Comparison of ENCODE assay signal across 9 cellular contexts in the genomic region with DNA sequence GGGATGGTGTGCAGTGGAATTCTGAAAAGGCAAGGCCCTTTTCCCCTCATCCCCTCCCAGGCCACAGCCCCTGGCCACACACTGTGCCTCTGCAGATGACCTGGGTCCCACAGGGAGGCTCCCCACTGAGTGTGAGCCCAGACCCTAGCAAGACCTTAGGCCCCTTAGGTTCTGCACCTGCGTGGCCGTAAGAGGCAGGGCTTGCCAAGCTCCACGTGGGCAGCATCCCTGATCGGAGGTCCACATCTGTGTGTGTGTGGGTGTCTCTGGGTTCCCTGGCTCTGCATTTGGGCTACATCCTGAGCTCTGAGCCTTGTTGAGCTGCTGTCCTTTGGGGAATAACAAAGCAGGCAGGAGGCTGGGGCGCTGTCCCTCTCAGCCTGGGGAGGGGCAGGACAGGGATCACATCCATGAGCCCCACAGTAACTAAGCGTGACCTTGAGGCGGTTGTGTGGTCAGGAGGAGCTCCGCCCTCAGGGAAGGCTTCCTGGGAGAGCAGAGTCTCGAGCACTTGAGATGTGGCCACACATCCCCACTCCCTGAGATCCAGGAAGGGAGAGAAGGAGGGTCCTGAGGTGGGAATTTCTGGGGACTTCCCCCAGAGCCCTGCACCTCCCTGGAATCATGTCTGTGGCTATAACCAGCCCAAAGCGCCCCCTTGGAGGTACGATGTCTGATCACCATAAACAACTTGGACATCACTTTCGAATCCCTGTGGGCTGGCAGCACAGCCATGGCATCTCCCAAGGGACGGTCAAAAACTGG.
A peak's percentile ranks its signal among the peaks of the same experiment; 100 is the strongest.
DNase-seq lines count a peak whose midpoint lies in the region; ATAC-seq and TF ChIP-seq lines count a peak whose summit lies in the region.
"Had no signal": no experiment of that assay in that cellular context is flagged by ENCODE, and none has a peak within 500 bp of the region (broad histone marks: within the 10 kb centered on the region; RNA-seq: fewer than 3 reads in every experiment).

No MANE protein-coding gene starts in this region.

- H3K4me1 ChIP-seq in heart right ventricle (peaks cover 44 to 94% (median 80%) of the 10 kb centered on the region in 9 donors), skeletal muscle tissue (ENCODE audit: control insufficient read depth in 3 of 3, insufficient read depth in 3 of 3, low read length in 3 of 3) (peaks cover 65 to 78% (median 78%) of the 10 kb centered on the region in 3 donors)

- H3K36me3 ChIP-seq in heart right ventricle (peaks cover 0 to 20% (median 0%) of the 10 kb centered on the region in 9 donors), skeletal muscle tissue (ENCODE audit: control insufficient read depth in 3 of 3, insufficient read depth in 3 of 3, low read length in 3 of 3) (peaks cover 0 to 4% (median 0%) of the 10 kb centered on the region in 3 donors)

- ATAC-seq in heart right ventricle (peak in 2 of 8 donors; percentile 1 to 2), GM21825 (IDR thresholded peaks at IDR 0.05; ENCODE audit: unreplicated experiment) (no peak)

- H3K27me3 ChIP-seq in heart right ventricle (no peaks in the 10 kb centered on the region), skeletal muscle tissue (ENCODE audit: control insufficient read depth in 3 of 3, insufficient read depth in 3 of 3, low read length in 3 of 3) (no peaks in the 10 kb centered on the region)

- TF ChIP-seq CTCF in heart right ventricle (IDR thresholded peaks at IDR 0.05): no peak

- WGBS in heart right ventricle, 2 donors: 57 to 62% methylated on average over 12 to 13 of the region's 13 CpGs

- no peaks in the 10 kb centered on the region for H3K9me3 ChIP-seq in heart right ventricle
- H3K9me3 ChIP-seq in skeletal muscle tissue (ENCODE audit: control insufficient read depth in 3 of 3, low read length in 3 of 3): no peaks in the 10 kb centered on the region

- H3K4me3 ChIP-seq in heart right ventricle: no peak overlapping the region
- peak overlapping the region in 1 of 3 donors; percentile 45 for H3K4me3 ChIP-seq in skeletal muscle tissue (ENCODE audit: low read length in 3 of 3)

- intact Hi-C loops in heart right ventricle (cut with DNase I): loop anchor here in 1 of 10 donors (10.0 kb wide), 1 partner anchor 94 kb away; no protein-coding TSS in a partner anchor

- H3K27ac ChIP-seq in heart right ventricle: peak overlapping the region; percentile 13 to 96 (median 92)
- peak overlapping the region; percentile 93 for H3K27ac ChIP-seq in skeletal muscle tissue (ENCODE audit: low read depth, low read length)

- H3K9ac ChIP-seq in skeletal muscle tissue (ENCODE audit: low read depth in 1 of 3, low read length in 3 of 3): peak overlapping the region in 2 of 3 donors; percentile 20 to 57

- peak; percentile 50 for DNase-seq in ELR (ENCODE audit: low read depth)
- peak; percentile 47 for DNase-seq in SW480 (ENCODE audit: low spot score)
- no peak for DNase-seq in heart right ventricle
- no peak for DNase-seq in NK-92 treated with Interleukin-12 subunit alpha and Interleukin-12 subunit beta, amount 100 ng/mL, for 24 hours (lab: John Stamatoyannopoulos, UW)
- DNase-seq in cerebellum (ENCODE audit: low spot score): no peak
- no peak for DNase-seq in COLO829 (ENCODE audit: low spot score)
- DNase-seq: NCI-H2227 treated with DMSO at 0.1 percent for 48 hours had no signal

Comparison
In these comparisons a context has a peak if more than half of its experiments do, and no peak if none do; other contexts are left out.
1. DNase-seq: peak in ELR (single experiment) and SW480 (single experiment); none in heart right ventricle (0 of 2), NK-92 treated with Interleukin-12 subunit alpha and Interleukin-12 subunit beta, amount 100 ng/mL, for 24 hours (single experiment), cerebellum (single experiment) and COLO829 (single experiment).